8 cellular contexts compared by ENCODE assay signal in the genomic region with DNA sequence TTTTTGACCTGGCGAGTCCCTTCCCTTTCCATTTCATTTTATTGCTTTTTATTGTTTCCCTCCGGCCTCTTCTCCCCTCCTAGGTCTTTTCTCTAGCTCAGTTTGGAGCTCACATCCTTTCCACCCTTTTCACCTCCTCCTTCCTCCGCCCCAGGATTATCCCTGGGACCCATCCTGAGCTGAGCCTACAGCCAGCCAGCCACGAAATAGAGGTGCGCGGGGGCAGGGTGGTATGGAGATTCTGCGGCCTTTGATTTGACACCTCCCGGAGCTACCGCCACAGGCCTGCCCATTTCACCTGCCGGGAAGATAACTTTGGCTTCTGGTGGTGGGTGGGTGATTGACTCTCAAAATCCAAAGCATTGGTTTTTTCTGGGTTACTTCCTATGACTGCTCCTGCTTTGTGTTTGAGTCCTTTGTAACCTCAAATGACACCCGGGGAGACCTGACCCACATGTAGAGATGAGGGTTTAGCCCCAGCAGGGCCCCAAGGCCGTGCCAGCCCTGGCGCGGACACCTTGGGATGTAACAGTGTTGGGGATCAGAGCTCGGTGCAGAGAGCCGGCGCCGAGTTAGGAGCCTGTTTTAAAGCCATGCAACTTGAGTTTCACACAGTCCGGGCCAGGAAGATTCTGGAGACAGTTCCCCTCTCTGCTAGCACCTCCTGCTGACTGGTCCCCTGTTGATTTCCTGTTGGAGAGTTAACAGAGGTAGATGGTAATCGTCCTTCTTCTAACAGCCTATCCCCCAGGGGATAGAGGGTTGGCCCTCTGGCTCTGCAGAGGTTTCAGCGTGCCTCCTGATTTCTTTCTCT. TPM values are rescaled to one million over a fixed set of nuclear protein-coding genes. Genes with fewer than 3 reads are reported as not detected.
DNase-seq lines count a peak whose midpoint lies in the region; ATAC-seq and TF ChIP-seq lines count a peak whose summit lies in the region.

No MANE protein-coding gene starts in this region.

- peak overlapping the region; percentile 86 for H3K9ac ChIP-seq in DND-41 (ENCODE audit: low read depth, low read length)

- intact Hi-C loops in ascending aorta (cut with DNase I): loop anchor here (5.0 to 10.0 kb wide), 4 partner anchors 68 to 607 kb away; a partner anchor contains a TSS

- TF ChIP-seq CTCF in DND-41 (IDR thresholded peaks at IDR 0.05; ENCODE audit: borderline replicate concordance, extremely low read depth, low read length, poor library complexity, severe bottlenecking): peak; percentile 10
- no peak for TF ChIP-seq CTCF in ascending aorta (IDR thresholded peaks at IDR 0.05)

- H3K4me1 ChIP-seq in DND-41 (ENCODE audit: insufficient read depth, low read length) (peaks cover 45% of the 10 kb centered on the region), ascending aorta (peaks cover 0 to 24% of the 10 kb centered on the region in 2 donors)

- H3K79me2 ChIP-seq in DND-41 (ENCODE audit: insufficient read depth, low read length): peaks cover 6% of the 10 kb centered on the region; the same call in 1 of the 2 replicates

- H3K9me3 ChIP-seq in DND-41 (ENCODE audit: insufficient read depth, low read length, severe bottlenecking) (no peaks in the 10 kb centered on the region), ascending aorta (no peaks in the 10 kb centered on the region), iPS-18c (ENCODE audit: control insufficient read depth, insufficient read depth, low read length) (no peaks in the 10 kb centered on the region)

- peaks cover 3% of the 10 kb centered on the region; the same call in 1 of the 2 replicates for H3K36me3 ChIP-seq in DND-41 (ENCODE audit: insufficient read depth, low read length)
- H3K36me3 ChIP-seq in H7 (replicated peaks; ENCODE audit: control insufficient read depth, insufficient read depth, low read length): peaks cover 7% of the 10 kb centered on the region
- H3K36me3 ChIP-seq in ascending aorta: no peaks in the 10 kb centered on the region

- H3K27ac ChIP-seq in DND-41 (ENCODE audit: low read length): no peak overlapping the region
- peak overlapping the region in 1 of 2 donors; percentile 19 for H3K27ac ChIP-seq in ascending aorta

- DNase-seq in DND-41 (no peak), H7 (peak; percentile 70), RPMI8226 (peak; percentile 77), ascending aorta (ENCODE audit: low spot score in 2 of 2) (no peak), NCI-H1105 (lab: John Stamatoyannopoulos, UW) (no peak), occipital lobe (lab: John Stamatoyannopoulos, UW) (no peak)
- peak; percentile 46 for DNase-seq in stimulated activated CD4-positive, alpha-beta T cell treated with anti-CD3 and anti-CD28 coated beads, Interleukin-4, amount 100 ng/mL, for 24 hours

- H4K20me1 ChIP-seq in DND-41 (ENCODE audit: insufficient read depth, low read length): peaks cover 18% of the 10 kb centered on the region

- H3K4me3 ChIP-seq in DND-41 (ENCODE audit: low read depth in 1 of 2, low read length in 2 of 2) (peak overlapping the region; percentile 28 to 70; a peak in 3 of 4 replicates), H7 (ENCODE audit: insufficient read depth, low read depth, low read length) (peak overlapping the region; percentile 75), ascending aorta (peak overlapping the region; percentile 77), iPS-18c (ENCODE audit: insufficient read depth, low read depth, low read length) (peak overlapping the region; percentile 84)

- H3K4me2 ChIP-seq in DND-41 (ENCODE audit: insufficient read depth, low read length): peak overlapping the region; percentile 75

- ATAC-seq in DND-41 (ENCODE audit: insufficient read depth, low read depth): no peak

- H3K27me3 ChIP-seq in DND-41 (ENCODE audit: insufficient read depth, low read length, poor library complexity) (no peaks in the 10 kb centered on the region), H7 (ENCODE audit: control insufficient read depth, insufficient read depth, low read length) (peaks cover 7% of the 10 kb centered on the region; the same call in 1 of the 2 replicates), ascending aorta (no peaks in the 10 kb centered on the region)

- no peak overlapping the region for H2AFZ ChIP-seq in DND-41 (ENCODE audit: low read depth, low read length)

RNA-seq across cellular contexts. Expression of a gene that starts 1.5 kb away (rescaled TPM):
- 24.9 and 25.1 TPM in 2 replicates for total RNA-seq in H7 (2014; rRNA removed; shearing (Covaris generic))
- 26.9 TPM for total RNA-seq in ascending aorta
- 4.7 TPM for total RNA-seq in occipital lobe

Comparison
In these comparisons a context has a peak if more than half of its experiments do, and no peak if none do; other contexts are left out.
1. DNase-seq: peak in H7 (single experiment), RPMI8226 (single experiment) and stimulated activated CD4-positive, alpha-beta T cell treated with anti-CD3 and anti-CD28 coated beads, Interleukin-4, amount 100 ng/mL, for 24 hours (single experiment); none in DND-41 (single experiment), ascending aorta (0 of 2), NCI-H1105 (single experiment) and occipital lobe (single experiment).
2. Peak in every context shown above with its lines, with median percentiles within 50 percentile points of each other: H3K4me3 ChIP-seq.